In genomic region chr19:50025794-50026549, GRCh38 we compare ENCODE assay signal across 8 cellular contexts. TPM values are rescaled to one million over a fixed set of nuclear protein-coding genes. Genes with fewer than 3 reads are reported as not detected.
DNase-seq lines count a peak whose midpoint lies in the region; ATAC-seq and TF ChIP-seq lines count a peak whose summit lies in the region.

Gene ZNF473 (plus strand): TSS chr19:50026005. CDS start chr19:50031083, 5,078 bp downstream.

- peaks cover 21% of the 10 kb centered on the region for H3K36me3 Mint-ChIP-seq in activated naive CD4-positive, alpha-beta T cell treated with anti-CD3 and anti-CD28 coated beads for 36 hours (ENCODE audit: low read depth)
- H3K36me3 Mint-ChIP-seq in glutamatergic neuron (ENCODE audit: unreplicated experiment) = no peaks in the 10 kb centered on the region

- peak; percentile 98 for DNase-seq in ELF-1 (ENCODE audit: low read depth, low spot score)
- DNase-seq in Kasumi-1 (lab: John Stamatoyannopoulos, UW) = peak; percentile 97
- peak; percentile 96 for DNase-seq in SK-MEL-5 (ENCODE audit: low read depth, low spot score)
- DNase-seq in activated naive CD4-positive, alpha-beta T cell treated with anti-CD3 and anti-CD28 coated beads for 36 hours = peak; percentile 96
- peak; percentile 94 for DNase-seq in glutamatergic neuron
- DNase-seq in ovary = peak; percentile 91 to 95 (median 92)
- DNase-seq in tibial artery = peak; percentile 94 to 97

- ATAC-seq in GM21825 (IDR thresholded peaks at IDR 0.05; ENCODE audit: unreplicated experiment) = peak; percentile 60

- in situ Hi-C loops in SK-MEL-5 (cut with HindIII; ENCODE audit: low pct_unique_long_range_greater_than_20kb, low sequenced_read_pairs) = no loop called here

- no peaks in the 10 kb centered on the region for H3K36me3 ChIP-seq in ovary
- H3K36me3 ChIP-seq in tibial artery = peaks cover 5 to 20% (median 5%) of the 10 kb centered on the region in 3 donors

- no peaks in the 10 kb centered on the region for H3K27me3 Mint-ChIP-seq in activated naive CD4-positive, alpha-beta T cell treated with anti-CD3 and anti-CD28 coated beads for 36 hours (ENCODE audit: low read depth)
- peaks cover 10% of the 10 kb centered on the region for H3K27me3 Mint-ChIP-seq in glutamatergic neuron (ENCODE audit: unreplicated experiment)

- intact Hi-C loops in activated naive CD4-positive, alpha-beta T cell treated with anti-CD3 and anti-CD28 coated beads for 36 hours (cut with micrococcal nuclease) = loop anchor here (1.0 to 5.0 kb wide), 11 partner anchors 39 to 386 kb away; partner anchors contain the start of genes AKT1S1, ATF5, FUZ and KCNC3
- intact Hi-C loops in ovary (cut with DNase I) (no loop called here), tibial artery (cut with DNase I; ENCODE audit: low total_unique reads) (loop anchor here (5.0 to 10.0 kb wide), 2 partner anchors 94 to 1079 kb away; partner anchors contain the start of gene CTU1)

- H3K9me3 Mint-ChIP-seq in activated naive CD4-positive, alpha-beta T cell treated with anti-CD3 and anti-CD28 coated beads for 36 hours = peaks cover 4% of the 10 kb centered on the region
- peaks cover 9% of the 10 kb centered on the region for H3K9me3 Mint-ChIP-seq in glutamatergic neuron (ENCODE audit: unreplicated experiment)

- peak within 1 kb of the TSS; percentile 95 for H3K4me3 Mint-ChIP-seq in activated naive CD4-positive, alpha-beta T cell treated with anti-CD3 and anti-CD28 coated beads for 36 hours
- H3K4me3 Mint-ChIP-seq in glutamatergic neuron (ENCODE audit: unreplicated experiment) = peak within 1 kb of the TSS; percentile 99

- H3K4me1 ChIP-seq in ovary (ENCODE audit: insufficient read depth) = peaks cover 12% of the 10 kb centered on the region
- H3K4me1 ChIP-seq in tibial artery = peaks cover 0 to 35% (median 22%) of the 10 kb centered on the region in 4 donors

- H3K4me1 Mint-ChIP-seq in activated naive CD4-positive, alpha-beta T cell treated with anti-CD3 and anti-CD28 coated beads for 36 hours (ENCODE audit: low read depth) = peaks cover 43% of the 10 kb centered on the region
- peaks cover 7% of the 10 kb centered on the region for H3K4me1 Mint-ChIP-seq in glutamatergic neuron (ENCODE audit: low read depth, unreplicated experiment)

- TF ChIP-seq POLR2A in ovary (IDR thresholded peaks at IDR 0.05) = peak; percentile 64

- TF ChIP-seq CTCF in glutamatergic neuron (IDR thresholded peaks at IDR 0.05; ENCODE audit: partially characterized antibody, unreplicated experiment) = no peak
- no peak for TF ChIP-seq CTCF in ovary (IDR thresholded peaks at IDR 0.05)
- no peak for TF ChIP-seq CTCF in tibial artery (IDR thresholded peaks at IDR 0.05)

- 8 to 11% (median 10%) methylated on average over 45 of the region's 45 CpGs for WGBS in ovary, 3 donors

- H3K9me3 ChIP-seq in ovary = no peaks in the 10 kb centered on the region
- H3K9me3 ChIP-seq in tibial artery = no peaks in the 10 kb centered on the region

- no peak for TF ChIP-seq EP300 in ovary (IDR thresholded peaks at IDR 0.05)

- peak within 1 kb of the TSS; percentile 99 for H3K4me3 ChIP-seq in ovary
- peak within 1 kb of the TSS; percentile 70 to 80 for H3K4me3 ChIP-seq in tibial artery

- H3K27ac ChIP-seq in ovary (peak within 1 kb of the TSS; percentile 3 to 85), tibial artery (peak within 1 kb of the TSS; percentile 88 to 91)

- H3K27me3 ChIP-seq in ovary = no peaks in the 10 kb centered on the region
- H3K27me3 ChIP-seq in tibial artery = no peaks in the 10 kb centered on the region

- H3K27ac Mint-ChIP-seq in activated naive CD4-positive, alpha-beta T cell treated with anti-CD3 and anti-CD28 coated beads for 36 hours = peak within 1 kb of the TSS; percentile 97
- H3K27ac Mint-ChIP-seq in glutamatergic neuron (ENCODE audit: unreplicated experiment) = peak within 1 kb of the TSS; percentile 93

- CTCF ChIA-PET in activated naive CD4-positive, alpha-beta T cell treated with anti-CD3 and anti-CD28 coated beads for 36 hours (lab: Charles Lee) = interaction anchor here (0.6 kb wide), 1 partner anchor 1489 kb away, joined by 3 read pairs; no protein-coding TSS in a partner anchor

RNA-seq across cellular contexts. Expression of gene ZNF473, which starts in this region (rescaled TPM):
- 11.1 and 14.5 TPM in 2 replicates for total RNA-seq in SK-MEL-5 (2014; rRNA removed; shearing (Covaris generic))
- polyA plus RNA-seq in SK-MEL-5 (2015; cell fraction: cytosol; rRNA removed) = 6.4 and 9.3 TPM in 2 replicates
- 17.8 and 21.0 TPM in 2 replicates for polyA plus RNA-seq in SK-MEL-5 (2015; cell fraction: nucleus; rRNA removed)
- 10 to 100 TPM; 13.1 to 13.6 TPM for total RNA-seq in activated naive CD4-positive, alpha-beta T cell treated with anti-CD3 and anti-CD28 coated beads for 36 hours
- 13.4 TPM for total RNA-seq in glutamatergic neuron (ENCODE audit: unreplicated experiment)
- total RNA-seq in ovary = 10 to 100 TPM in 2 of 7 donors, 1 to 10 TPM in 5; 6.3 to 12.1 (median 7.7) TPM
- polyA plus RNA-seq in ovary = 10 to 100 TPM in 1 of 2 donors, 1 to 10 TPM in 1; 2.1 to 10.7 TPM

Comparison
In these comparisons a context has a peak if more than half of its experiments do, and no peak if none do; other contexts are left out.
1. Peak in every context shown above with its lines: DNase-seq, ATAC-seq, H3K4me3 ChIP-seq and H3K27ac ChIP-seq.
2. intact Hi-C loops: an anchor here in activated naive CD4-positive, alpha-beta T cell treated with anti-CD3 and anti-CD28 coated beads for 36 hours (1.0 to 5.0 kb wide) and tibial artery (5.0 to 10.0 kb wide); none called in ovary.